In the genomic region with DNA sequence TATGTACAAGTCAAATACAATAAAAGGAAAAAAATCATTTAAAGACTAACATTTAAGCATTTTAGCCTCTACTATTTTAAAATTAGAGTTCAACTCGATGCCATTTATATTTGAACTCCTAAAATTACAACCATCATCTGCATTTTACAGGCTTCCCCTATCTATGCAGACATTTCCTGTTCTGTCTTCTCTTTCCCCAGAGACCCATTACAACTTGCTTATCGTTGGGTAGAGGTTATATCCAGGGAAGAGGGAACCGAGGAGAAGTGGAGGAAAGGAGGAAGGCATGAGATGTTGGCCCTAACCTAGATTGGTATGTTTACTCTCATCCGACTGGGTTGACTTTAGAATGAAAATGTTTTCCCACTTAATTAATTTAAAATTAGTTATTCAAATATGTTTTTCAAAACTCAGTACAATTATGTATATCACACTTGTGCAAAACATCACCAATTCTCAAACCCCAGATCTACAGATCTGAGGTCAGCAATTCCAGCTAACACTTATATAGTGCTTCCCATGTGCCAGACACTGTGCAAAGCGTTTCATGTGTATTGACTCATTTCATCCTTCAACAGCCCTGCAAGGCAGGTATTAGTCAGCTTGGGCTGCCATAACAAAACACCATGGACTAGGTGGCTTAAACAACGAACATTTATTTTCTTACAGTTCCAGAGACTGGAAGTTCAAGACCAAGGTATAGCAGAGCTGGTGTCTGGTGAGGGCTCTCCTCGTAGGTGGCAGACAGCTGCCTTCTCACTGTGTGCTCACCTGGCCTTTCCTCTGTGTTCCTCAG, we compare ENCODE assay signal across 12 cellular contexts. TPM values are rescaled to one million over a fixed set of nuclear protein-coding genes. Genes with fewer than 3 reads are reported as not detected.
DNase-seq lines count a peak whose midpoint lies in the region; ATAC-seq and TF ChIP-seq lines count a peak whose summit lies in the region.
"Had no signal": no experiment of that assay in that cellular context is flagged by ENCODE, and none has a peak within 500 bp of the region (broad histone marks: within the 10 kb centered on the region; RNA-seq: fewer than 3 reads in every experiment).

No MANE protein-coding gene starts in this region.

- H3K36me3 ChIP-seq in BLaER1 treated with 17β-estradiol and CSF1 and Interleukin-3, amounts not matched to agents 10 nM and 100 nM: no peaks in the 10 kb centered on the region
- H3K36me3 ChIP-seq in Karpas-422 (ENCODE audit: insufficient read depth, low read length): no peaks in the 10 kb centered on the region
- H3K36me3 ChIP-seq: prostate gland had no signal

- DNase-seq in GM12865 (ENCODE audit: low read depth): peak; percentile 74
- DNase-seq in T-cell: no peak
- no peak for DNase-seq in dorsolateral prefrontal cortex
- DNase-seq in Karpas-422: no peak
- DNase-seq in NCI-H510A treated with DMSO at 0.1 percent for 48 hours (lab: John Stamatoyannopoulos, UW): no peak
- no peak for DNase-seq in NCI-H128 (lab: John Stamatoyannopoulos, UW; ENCODE audit: unreplicated experiment)
- DNase-seq: midbrain, NCI-H526 had no signal

- no peaks in the 10 kb centered on the region for H3K79me2 ChIP-seq in Karpas-422 (ENCODE audit: low read length)

- POLR2A ChIA-PET in T-cell (lab: Charles Lee): interaction anchor here in 1 of 2 donors (1.0 kb wide), 1 partner anchor 28 kb away, joined by 8 read pairs; no protein-coding TSS in a partner anchor

- TF ChIP-seq POLR2A in GM18505 (IDR thresholded peaks at IDR 0.05; ENCODE audit: borderline replicate concordance, extremely low read depth, insufficient read depth, insufficient read length): no peak

- CTCF ChIA-PET in T-cell (lab: Charles Lee): interaction anchor here (0.6 to 1.6 kb wide), 4 partner anchors 9 to 65 kb away, joined by 3 to 6 read pairs (median 4); no protein-coding TSS in a partner anchor

- peak overlapping the region; percentile 19 to 52 for H3K27ac Mint-ChIP-seq in T-cell

- TF ChIP-seq CTCF in GM12865 (IDR thresholded peaks at IDR 0.05; ENCODE audit: insufficient read depth, low read depth, low read length, missing control alignments) (no peak), dorsolateral prefrontal cortex (IDR thresholded peaks at IDR 0.05 in 54 of 56, conservative IDR thresholded peaks at IDR 0.05 in 2 of 56; ENCODE audit: low read depth in 1 of 56, partially characterized antibody in 56 of 56) (no peak)

- H4K20me1 ChIP-seq in BLaER1 treated with 17β-estradiol and CSF1 and Interleukin-3, amounts not matched to agents 10 nM and 100 nM: no peaks in the 10 kb centered on the region
- no peaks in the 10 kb centered on the region for H4K20me1 ChIP-seq in Karpas-422 (ENCODE audit: insufficient read depth, low read depth, low read length)

- H3K9me3 ChIP-seq in BLaER1 treated with 17β-estradiol and CSF1 and Interleukin-3, amounts not matched to agents 10 nM and 100 nM (replicated peaks in 1 of 11): peaks cover 0 to 9% (median 6%) of the 10 kb centered on the region in 11 experiments; a peak in 11 of 22 replicates
- no peaks in the 10 kb centered on the region for H3K9me3 ChIP-seq in Karpas-422 (ENCODE audit: low read length)
- H3K9me3 ChIP-seq: prostate gland had no signal

- peaks cover 20 to 64% (median 45%) of the 10 kb centered on the region in 10 experiments for H3K4me1 ChIP-seq in BLaER1 treated with 17β-estradiol and CSF1 and Interleukin-3, amounts not matched to agents 10 nM and 100 nM
- peaks cover 15% of the 10 kb centered on the region for H3K4me1 ChIP-seq in Karpas-422 (ENCODE audit: low read length)
- H3K4me1 ChIP-seq: prostate gland had no signal

- H3K4me1 Mint-ChIP-seq in T-cell: peaks cover 40 to 53% (median 46%) of the 10 kb centered on the region in 3 donors

- no peaks in the 10 kb centered on the region for H3K36me3 Mint-ChIP-seq in T-cell

- intact Hi-C loops in dorsolateral prefrontal cortex (cut with DNase I): no loop called here

- H3K4me2 ChIP-seq in BLaER1 treated with 17β-estradiol and CSF1 and Interleukin-3, amounts not matched to agents 10 nM and 100 nM: peak overlapping the region; percentile 46 to 80 (median 67)
- no peak overlapping the region for H3K4me2 ChIP-seq in Karpas-422 (ENCODE audit: low read depth, low read length, poor library complexity, severe bottlenecking)

- no peaks in the 10 kb centered on the region for H3K27me3 ChIP-seq in BLaER1 treated with 17β-estradiol and CSF1 and Interleukin-3, amounts not matched to agents 10 nM and 100 nM
- no peaks in the 10 kb centered on the region for H3K27me3 ChIP-seq in dorsolateral prefrontal cortex
- H3K27me3 ChIP-seq in Karpas-422 (ENCODE audit: low read length): no peaks in the 10 kb centered on the region

- no peaks in the 10 kb centered on the region for H3K9me3 Mint-ChIP-seq in T-cell

- no peak overlapping the region; a peak in 1 of 20 replicates for H3K4me3 ChIP-seq in BLaER1 treated with 17β-estradiol and CSF1 and Interleukin-3, amounts not matched to agents 10 nM and 100 nM
- no peak overlapping the region for H3K4me3 ChIP-seq in GM12865 (ENCODE audit: low read depth, low read length)
- no peak overlapping the region for H3K4me3 ChIP-seq in dorsolateral prefrontal cortex
- H3K4me3 ChIP-seq in Karpas-422 (ENCODE audit: low read length): no peak overlapping the region
- H3K4me3 ChIP-seq: prostate gland had no signal

- H3K27ac ChIP-seq in BLaER1 treated with 17β-estradiol and CSF1 and Interleukin-3, amounts not matched to agents 10 nM and 100 nM: peak overlapping the region in 4 of 11 experiments; percentile 10 to 52 (median 44); a peak in 6 of 22 replicates
- H3K27ac ChIP-seq in dorsolateral prefrontal cortex (peak overlapping the region in 37 of 59 donors; percentile 6 to 98 (median 93)), Karpas-422 (ENCODE audit: low read length) (no peak overlapping the region)
- H3K27ac ChIP-seq: prostate gland had no signal

- no peak overlapping the region for H2AFZ ChIP-seq in Karpas-422 (ENCODE audit: low read length)

- H3K4me3 Mint-ChIP-seq in T-cell: no peak overlapping the region

- no peaks in the 10 kb centered on the region for H3K9me2 ChIP-seq in Karpas-422 (replicated peaks; ENCODE audit: insufficient read depth, low read length)

- no peak overlapping the region for H3K9ac ChIP-seq in BLaER1 treated with 17β-estradiol and CSF1 and Interleukin-3, amounts not matched to agents 10 nM and 100 nM
- no peak overlapping the region for H3K9ac ChIP-seq in Karpas-422 (ENCODE audit: low read length)

- H3K27me3 Mint-ChIP-seq in T-cell: no peaks in the 10 kb centered on the region

- ATAC-seq in T-cell (replicated peaks in 1 of 4): no peak
- ATAC-seq in GM18505 (IDR thresholded peaks at IDR 0.05; ENCODE audit: unreplicated experiment): no peak
- ATAC-seq: Right ventricle myocardium inferior had no signal

RNA-seq across cellular contexts. Expression of a gene that starts 27.3 kb away (rescaled TPM):
- total RNA-seq in T-cell (100 to 1,000 TPM in 1 of 5 donors, 10 to 100 TPM in 4; 58.4 to 122 (median 67.5) TPM), dorsolateral prefrontal cortex (10 to 100 TPM; 24.1 to 66.9 (median 36.4) TPM)
- 13.7 and 17.3 TPM in 2 replicates for total RNA-seq in Karpas-422 (2014; rRNA removed; shearing (Covaris generic); ENCODE audit: low replicate concordance)
